Comparison of ENCODE assay signal across 20 cellular contexts in genomic region chr11:64249038-64249437, GRCh38. TPM values are rescaled to one million over a fixed set of nuclear protein-coding genes. Genes with fewer than 3 reads are reported as not detected.
DNase-seq lines count a peak whose midpoint lies in the region; ATAC-seq and TF ChIP-seq lines count a peak whose summit lies in the region.
"Had no signal": no experiment of that assay in that cellular context is flagged by ENCODE, and none has a peak within 500 bp of the region (broad histone marks: within the 10 kb centered on the region; RNA-seq: fewer than 3 reads in every experiment).

No MANE protein-coding gene starts in this region.

- H3K36me3 ChIP-seq in BLaER1 (peaks cover 12% of the 10 kb centered on the region), HCT116 (ENCODE audit: control insufficient read depth in 1 of 2, insufficient read depth in 2 of 2, low read length in 2 of 2) (peaks cover 0 to 2% of the 10 kb centered on the region in 2 experiments; a peak in 1 of 4 replicates), iPS-20b (ENCODE audit: insufficient read depth, low read depth, low read length) (peaks cover 10% of the 10 kb centered on the region; the same call in 1 of the 2 replicates), tibial artery (peaks cover 0 to 3% (median 0%) of the 10 kb centered on the region in 3 donors)
- H3K36me3 ChIP-seq: uterus had no signal

- no peak for DNase-seq in HCT116 (ENCODE audit: low read depth, low spot score)
- DNase-seq in activated B cell treated with CpG ODN at 0.5 μM for 24 hours, result no peak
- DNase-seq in tibial artery, result no peak
- no peak for DNase-seq in C1 segment of cervical spinal cord (lab: John Stamatoyannopoulos, UW)
- no peak for DNase-seq in COR-L47 (lab: John Stamatoyannopoulos, UW)
- DNase-seq: activated CD4-positive, CD25-positive, alpha-beta regulatory T cell treated with anti-CD3 and anti-CD28 coated beads, Interleukin-2, amount 50 U/mL, for 72 hours; activated naive CD8-positive, alpha-beta T cell treated with anti-CD3 and anti-CD28 coated beads, Interleukin-2, amount 10 ng/mL, durations not matched to agents 7 days and 5 days; CD8-positive, alpha-beta memory T cell; cerebellar nuclear complex; GM23248; MM.1S; NCI-H1417 treated with DMSO at 0.1 percent for 48 hours; psoas muscle; T1000; uterus had no signal

- H3K79me2 ChIP-seq in HCT116 (ENCODE audit: insufficient read depth, low read length), result peaks cover 50% of the 10 kb centered on the region

- H4K20me1 ChIP-seq in BLaER1, result peaks cover 39% of the 10 kb centered on the region
- no peaks in the 10 kb centered on the region for H4K20me1 ChIP-seq in HCT116 (ENCODE audit: insufficient read depth)

- H3K27me3 Mint-ChIP-seq in activated B cell treated with CpG ODN at 0.5 μM for 24 hours, result no peaks in the 10 kb centered on the region
- H3K27me3 Mint-ChIP-seq: CD8-positive, alpha-beta memory T cell had no signal

- H3K9me3 Mint-ChIP-seq in activated B cell treated with CpG ODN at 0.5 μM for 24 hours, result no peaks in the 10 kb centered on the region
- H3K9me3 Mint-ChIP-seq: activated naive CD8-positive, alpha-beta T cell treated with anti-CD3 and anti-CD28 coated beads, Interleukin-2, amount 10 ng/mL, durations not matched to agents 7 days and 5 days; activated T-helper 1 cell treated with anti-CD3 and anti-CD28 coated beads, Interleukin-12 subunit alpha, Interleukin-12 subunit beta, Interleukin-2, Interleukin-4 antibody, amounts not matched to agents 30 ng/mL and 10 ng/mL and 1 ng/mL, durations not matched to agents 14 hours and 24 hours and 36 hours; CD8-positive, alpha-beta memory T cell had no signal

- ATAC-seq in HCT116 (no peak), activated B cell treated with CpG ODN at 0.5 μM for 24 hours (ENCODE audit: low read depth) (no peak), HG02884 (IDR thresholded peaks at IDR 0.05; ENCODE audit: unreplicated experiment) (no peak)
- ATAC-seq: heart right ventricle, psoas muscle had no signal

- TF ChIP-seq POLR2A in HCT116 (IDR thresholded peaks at IDR 0.05; ENCODE audit: borderline replicate concordance, extremely low read depth, insufficient read depth, insufficient read length), result no peak

- H3K4me2 ChIP-seq in BLaER1 (peak overlapping the region; percentile 97), HCT116 (ENCODE audit: low read length) (no peak overlapping the region)

- intact Hi-C loops in HCT116 (cut with micrococcal nuclease) (no loop called here), activated B cell treated with CpG ODN at 0.5 μM for 24 hours (cut with micrococcal nuclease) (loop anchor here (10.0 kb wide), 1 partner anchor 526 kb away; the partner anchor contains the start of gene SF1), tibial artery (cut with DNase I; ENCODE audit: low total_unique reads) (no loop called here)

- H3K4me3 ChIP-seq in BLaER1 (no peak overlapping the region), HCT116 (replicated peaks in 1 of 2; ENCODE audit: low read depth in 1 of 2, low read length in 2 of 2) (no peak overlapping the region), iPS-20b (ENCODE audit: low read length) (peak overlapping the region; percentile 62; the same call in 1 of the 2 replicates), tibial artery (no peak overlapping the region)
- H3K4me3 ChIP-seq: GM23248, heart right ventricle, psoas muscle, uterus had no signal

- CTCF ChIA-PET in HCT116 (lab: Charles Lee), result interaction anchor here (1.1 to 1.9 kb wide), 2 partner anchors 9 to 107 kb away, joined by 3 to 4 read pairs; no protein-coding TSS in a partner anchor
- CTCF ChIA-PET in activated B cell treated with CpG ODN at 0.5 μM for 24 hours (lab: Charles Lee), result interaction anchor here (0.9 to 2.1 kb wide), 6 partner anchors 8 to 52 kb away, joined by 3 to 14 read pairs (median 6); partner anchors contain the start of genes FERMT3 and FKBP2

- TF ChIP-seq RAD21 in HCT116 (IDR thresholded peaks at IDR 0.05; ENCODE audit: low read depth), result no peak

- peaks cover 72% of the 10 kb centered on the region for H3K4me1 ChIP-seq in BLaER1
- peaks cover 29 to 73% of the 10 kb centered on the region in 2 experiments for H3K4me1 ChIP-seq in HCT116 (ENCODE audit: control insufficient read depth in 1 of 2, insufficient read depth in 2 of 2, low read length in 2 of 2)
- H3K4me1 ChIP-seq in iPS-20b (ENCODE audit: insufficient read depth, low read length), result peaks cover 28% of the 10 kb centered on the region
- H3K4me1 ChIP-seq in tibial artery, result peaks cover 0 to 63% (median 52%) of the 10 kb centered on the region in 4 donors

- BruUV-seq in HCT116 (replicated peaks; lab: Mats Ljungman, UMichigan), result no TSS peak

- H3K27me3 ChIP-seq in BLaER1, result no peaks in the 10 kb centered on the region
- no peaks in the 10 kb centered on the region for H3K27me3 ChIP-seq in HCT116 (ENCODE audit: insufficient read depth, low read length)
- H3K27me3 ChIP-seq in iPS-20b (ENCODE audit: insufficient read depth, low read length), result no peaks in the 10 kb centered on the region
- H3K27me3 ChIP-seq in tibial artery, result no peaks in the 10 kb centered on the region
- H3K27me3 ChIP-seq: heart right ventricle, uterus had no signal

- RAD21 ChIA-PET in HCT116 (lab: Charles Lee; ENCODE audit: low non-redundant PET in 1 of 2, low total read pairs in 2 of 2, uncharacterized antibody in 2 of 2, unreplicated experiment in 2 of 2), result no interaction called here

- peak overlapping the region; percentile 32 for H3K4me3 Mint-ChIP-seq in activated B cell treated with CpG ODN at 0.5 μM for 24 hours
- H3K4me3 Mint-ChIP-seq: activated naive CD8-positive, alpha-beta T cell treated with anti-CD3 and anti-CD28 coated beads, Interleukin-2, amount 10 ng/mL, durations not matched to agents 7 days and 5 days had no signal

- H3K27ac Mint-ChIP-seq in activated B cell treated with CpG ODN at 0.5 μM for 24 hours, result no peak overlapping the region
- H3K27ac Mint-ChIP-seq: activated naive CD8-positive, alpha-beta T cell treated with anti-CD3 and anti-CD28 coated beads, Interleukin-2, amount 10 ng/mL, durations not matched to agents 7 days and 5 days; activated T-helper 1 cell treated with anti-CD3 and anti-CD28 coated beads, Interleukin-12 subunit alpha, Interleukin-12 subunit beta, Interleukin-2, Interleukin-4 antibody, amounts not matched to agents 30 ng/mL and 10 ng/mL and 1 ng/mL, durations not matched to agents 14 hours and 24 hours and 36 hours had no signal

- peak overlapping the region; percentile 86; the same call in 1 of the 2 replicates for H3K9ac ChIP-seq in BLaER1
- H3K9ac ChIP-seq in HCT116 (ENCODE audit: low read length), result no peak overlapping the region
- peak overlapping the region; percentile 80; the same call in 1 of the 2 replicates for H3K9ac ChIP-seq in iPS-20b (ENCODE audit: low read depth, low read length)
- H3K9ac ChIP-seq: GM23248 had no signal

- H3K9me2 ChIP-seq in HCT116 (ENCODE audit: insufficient read depth), result no peaks in the 10 kb centered on the region

- TF ChIP-seq CTCF in HCT116 (IDR thresholded peaks at IDR 0.05 in 2 of 3, conservative IDR thresholded peaks at IDR 0.05 in 1 of 3; ENCODE audit: borderline replicate concordance in 1 of 3, insufficient read depth in 1 of 3, low read depth in 2 of 3, low read length in 2 of 3) (no peak), activated B cell treated with CpG ODN at 0.5 μM for 24 hours (IDR thresholded peaks at IDR 0.05) (no peak), tibial artery (IDR thresholded peaks at IDR 0.05) (no peak)

- no peak overlapping the region for H2AFZ ChIP-seq in HCT116 (ENCODE audit: low read depth, low read length, poor library complexity, severe bottlenecking)
- H2AFZ ChIP-seq: GM23248 had no signal

- peaks cover 29% of the 10 kb centered on the region for H3K4me1 Mint-ChIP-seq in activated B cell treated with CpG ODN at 0.5 μM for 24 hours

- POLR2A ChIA-PET in HCT116 (lab: Charles Lee), result interaction anchor here (1.4 to 1.6 kb wide), 3 partner anchors 8 to 69 kb away, joined by 3 to 6 read pairs (median 4); partner anchors contain the start of genes FKBP2 and PRDX5
- POLR2A ChIA-PET in activated B cell treated with CpG ODN at 0.5 μM for 24 hours (lab: Charles Lee), result interaction anchor here (1.4 to 2.6 kb wide), 3 partner anchors 8 to 62 kb away, joined by 3 to 14 read pairs (median 9); partner anchors contain the start of genes FKBP2 and STIP1

- H3K27ac ChIP-seq in BLaER1 (peak overlapping the region; percentile 97), HCT116 (ENCODE audit: low read depth, low read length) (peak overlapping the region; percentile 94; the same call in 1 of the 2 replicates), iPS-20b (ENCODE audit: low read length) (peak overlapping the region; percentile 95), tibial artery (no peak overlapping the region)
- H3K27ac ChIP-seq: GM23248, heart right ventricle, psoas muscle, uterus had no signal

- peaks cover 9% of the 10 kb centered on the region for H3K36me3 Mint-ChIP-seq in activated B cell treated with CpG ODN at 0.5 μM for 24 hours (ENCODE audit: low read depth)

- H3K9me3 ChIP-seq in BLaER1 (no peaks in the 10 kb centered on the region), HCT116 (ENCODE audit: control insufficient read depth in 1 of 2, insufficient read depth in 1 of 2, low read depth in 1 of 2, low read length in 2 of 2) (no peaks in the 10 kb centered on the region), iPS-20b (ENCODE audit: insufficient read depth, low read depth, low read length) (no peaks in the 10 kb centered on the region), tibial artery (no peaks in the 10 kb centered on the region)
- H3K9me3 ChIP-seq: heart right ventricle, psoas muscle, uterus had no signal

TF ChIP-seq in HCT116, 20 proteins besides CTCF, POLR2A, EP300 and RAD21 (continues in another document):
- no peak for TF ChIP-seq POLR2AphosphoS5 (IDR thresholded peaks at IDR 0.05; ENCODE audit: low read depth, low read length)
- no peak for TF ChIP-seq CEBPB (IDR thresholded peaks at IDR 0.05; ENCODE audit: low read depth)

RNA-seq across cellular contexts. Expression of gene PLCB3, which starts 2.3 kb away (rescaled TPM):
- 106 TPM for total RNA-seq in HCT116 (2021; ENCODE audit: unreplicated experiment)
- polyA plus RNA-seq in HCT116 (2012), result 74.1 and 79.0 TPM in 2 replicates
- total RNA-seq in activated B cell treated with CpG ODN at 0.5 μM for 24 hours, result 7.9 and 8.1 TPM in 2 replicates

RNA-seq across cellular contexts. Expression of gene PPP1R14B, which starts 2.3 kb away (rescaled TPM):
- total RNA-seq in HCT116 (2021; ENCODE audit: unreplicated experiment) (332 TPM), activated B cell treated with CpG ODN at 0.5 μM for 24 hours (112 and 127 TPM in 2 replicates)
- 232 and 272 TPM in 2 replicates for polyA plus RNA-seq in HCT116 (2012)

RNA-seq across cellular contexts. Expression of gene FKBP2, which starts 8.1 kb away (rescaled TPM):
- total RNA-seq in HCT116 (2021; ENCODE audit: unreplicated experiment) (69.2 TPM), activated B cell treated with CpG ODN at 0.5 μM for 24 hours (31.4 and 39.4 TPM in 2 replicates)
- 140 and 147 TPM in 2 replicates for polyA plus RNA-seq in HCT116 (2012)

RNA-seq across cellular contexts. Expression of gene VEGFB, which starts 14.7 kb away (rescaled TPM):
- total RNA-seq in HCT116 (2021; ENCODE audit: unreplicated experiment) (47.5 TPM), activated B cell treated with CpG ODN at 0.5 μM for 24 hours (86.7 and 97.4 TPM in 2 replicates)
- 30.4 and 37.7 TPM in 2 replicates for polyA plus RNA-seq in HCT116 (2012)

RNA-seq across cellular contexts. Expression of gene DNAJC4, which starts 18.7 kb away (rescaled TPM):
- total RNA-seq in HCT116 (2021; ENCODE audit: unreplicated experiment) (25.8 TPM), activated B cell treated with CpG ODN at 0.5 μM for 24 hours (47.5 and 53.3 TPM in 2 replicates)
- polyA plus RNA-seq in HCT116 (2012), result 31.7 and 34.5 TPM in 2 replicates

Comparison
In these comparisons a context has a peak if more than half of its experiments do, and no peak if none do; other contexts are left out.
1. H3K27ac ChIP-seq: peak in BLaER1 (single experiment), HCT116 (single experiment) and iPS-20b (single experiment); none in tibial artery (0 of 2).
2. RNA of gene PLCB3, which starts 2.3 kb away (total RNA-seq): 106 TPM in HCT116 (single experiment); 7.9 to 8.1 TPM in activated B cell treated with CpG ODN at 0.5 μM for 24 hours; every median in the first group is over 10 times any median in the second.